8 cellular contexts compared by ENCODE assay signal in the genomic region with DNA sequence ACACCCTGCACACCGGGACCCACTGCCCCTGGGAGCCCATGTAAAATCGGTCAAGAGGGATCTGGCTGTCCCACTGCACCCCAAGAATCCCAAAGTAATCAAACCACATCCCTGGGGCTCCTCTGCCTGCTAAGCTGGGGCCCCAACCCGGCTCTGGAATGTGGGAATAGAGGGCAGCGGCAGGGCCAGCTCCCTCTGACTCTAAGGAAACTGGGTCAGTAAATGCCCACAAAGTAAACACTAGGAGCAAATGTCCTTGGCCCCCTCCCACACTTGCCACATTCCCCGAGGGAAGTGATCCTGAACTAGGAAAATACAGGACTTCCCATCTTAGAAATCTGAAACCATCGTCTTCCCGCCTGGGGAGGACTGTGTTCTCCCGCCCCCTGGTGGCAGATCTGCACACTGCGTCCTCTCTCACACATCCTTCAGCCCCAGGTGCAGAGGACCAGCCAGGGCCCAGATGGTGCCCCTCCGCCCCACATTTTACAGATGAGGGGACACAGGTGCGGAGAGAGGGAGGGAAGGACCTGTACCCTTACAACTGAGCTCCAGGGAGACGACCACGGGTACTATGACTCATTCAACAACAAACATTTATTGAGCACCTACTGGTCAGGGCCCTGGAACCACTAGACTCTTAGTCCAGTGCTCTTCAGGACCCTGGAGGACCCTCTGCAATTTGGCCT. TPM values are rescaled to one million over a fixed set of nuclear protein-coding genes. Genes with fewer than 3 reads are reported as not detected.
A peak's percentile ranks its signal among the peaks of the same experiment; 100 is the strongest.
DNase-seq lines count a peak whose midpoint lies in the region; ATAC-seq and TF ChIP-seq lines count a peak whose summit lies in the region.

No MANE protein-coding gene starts in this region.

- H3K36me3 ChIP-seq in A673 (ENCODE audit: insufficient read depth, low read length, poor library complexity, severe bottlenecking) = no peaks in the 10 kb centered on the region
- no peaks in the 10 kb centered on the region for H3K36me3 ChIP-seq in liver (ENCODE audit: control insufficient read depth in 4 of 4, insufficient read depth in 3 of 4, low read depth in 1 of 4, low read length in 3 of 4)

- TF ChIP-seq CTCF in A673 (conservative IDR thresholded peaks at IDR 0.05; ENCODE audit: low read depth, low read length) = peak; percentile 79
- TF ChIP-seq CTCF in GM20000 (IDR thresholded peaks at IDR 0.05; ENCODE audit: extremely low read depth, missing control alignments) = peak; percentile 86
- TF ChIP-seq CTCF in liver (IDR thresholded peaks at IDR 0.05; ENCODE audit: low read depth, low read length, missing input control) = peak; percentile 97

- no TSS peak for BruUV-seq in A673 (replicated peaks; lab: Mats Ljungman, UMichigan)

- intact Hi-C loops in A673 (cut with micrococcal nuclease; ENCODE audit: unreplicated experiment) = loop anchor here (1.0 kb wide), 1 partner anchor 63 kb away; no protein-coding TSS in a partner anchor

- H3K9me3 ChIP-seq in A673 (ENCODE audit: low read depth, low read length, poor library complexity, severe bottlenecking) = no peaks in the 10 kb centered on the region
- H3K9me3 ChIP-seq in liver (ENCODE audit: control insufficient read depth in 4 of 4, low read length in 3 of 4) = no peaks in the 10 kb centered on the region

- CTCF ChIA-PET in A673 (lab: Charles Lee) = no interaction called here

- peak; percentile 97 to 98 for TF ChIP-seq RAD21 in liver (IDR thresholded peaks at IDR 0.05)

- DNase-seq in A673 (ENCODE audit: low spot score) (peak; percentile 66), GM20000 (ENCODE audit: low spot score) (peak; percentile 85), NCI-H226 (peak; percentile 33), dedifferentiated amniotic fluid mesenchymal stem cell (ENCODE audit: extremely low spot score) (peak; percentile 68)
- DNase-seq in activated CD4-positive, alpha-beta T cell treated with anti-CD3 and anti-CD28 coated beads for 48 hours = peak; percentile 82
- DNase-seq in stimulated activated CD4-positive, alpha-beta T cell treated with anti-CD3 and anti-CD28 coated beads, Interleukin-4, amount 100 ng/mL, for 48 hours (ENCODE audit: low read depth in 2 of 2) = peak; percentile 63 to 74

- no peak overlapping the region for H3K27ac ChIP-seq in A673 (ENCODE audit: low read depth, low read length, poor library complexity, severe bottlenecking)
- H3K27ac ChIP-seq in liver (ENCODE audit: low read depth in 1 of 2, low read length in 2 of 2) = no peak overlapping the region

- no peak overlapping the region for H3K9ac ChIP-seq in liver (ENCODE audit: low read depth in 1 of 2, low read length in 2 of 2)

- H3K27me3 ChIP-seq in A673 (replicated peaks; ENCODE audit: insufficient read depth, low read depth, low read length, poor library complexity) (no peaks in the 10 kb centered on the region), liver (ENCODE audit: control insufficient read depth in 4 of 4, insufficient read depth in 4 of 4, low read length in 3 of 4) (no peaks in the 10 kb centered on the region)

- ATAC-seq in GM21526 (IDR thresholded peaks at IDR 0.05; ENCODE audit: low FRiP score, unreplicated experiment) = no peak

- POLR2A ChIA-PET in A673 (lab: Charles Lee; ENCODE audit: low non-redundant PET) = no interaction called here

- WGBS in liver = 14% methylated on average over 13 of the region's 13 CpGs

- H3K4me3 ChIP-seq in A673 (ENCODE audit: low read depth, low read length, poor library complexity, severe bottlenecking) (no peak overlapping the region), liver (ENCODE audit: low read depth in 1 of 3, low read length in 3 of 3) (no peak overlapping the region)

- no peaks in the 10 kb centered on the region for H3K4me1 ChIP-seq in A673 (ENCODE audit: insufficient read depth, low read length, poor library complexity, severe bottlenecking)
- H3K4me1 ChIP-seq in liver (ENCODE audit: control insufficient read depth in 4 of 4, insufficient read depth in 4 of 4, low read length in 3 of 4) = peaks cover 0 to 9% (median 3%) of the 10 kb centered on the region in 4 donors

TF ChIP-seq in liver, 16 proteins besides CTCF, POLR2A, EP300 and RAD21:
- TF ChIP-seq MAX (IDR thresholded peaks at IDR 0.05) = no peak

RNA-seq across cellular contexts. Expression of gene P3H4, which starts 10.2 kb away (rescaled TPM):
- total RNA-seq in A673 (2021) (5.9 and 6.6 TPM in 2 replicates), liver (1 to 10 TPM; 2.6 to 5.6 TPM)
- 1 to 10 TPM; 1.7 to 2.0 TPM for polyA plus RNA-seq in liver

RNA-seq across cellular contexts. Expression of gene FKBP10, which starts 11.3 kb away (rescaled TPM):
- total RNA-seq in A673 (2021) (30.0 and 43.6 TPM in 2 replicates), liver (10 to 100 TPM in 1 of 2 donors, 1 to 10 TPM in 1; 6.2 to 17.6 TPM)
- 1 to 10 TPM in 1 of 2 donors, under 1 TPM in 1; 0.71 to 5.0 TPM for polyA plus RNA-seq in liver

RNA-seq across cellular contexts. Expression of gene JUP, which starts 15.0 kb away (rescaled TPM):
- total RNA-seq in A673 (2021) (15.7 and 25.2 TPM in 2 replicates), liver (10 to 100 TPM; 40.7 to 56.0 TPM)
- polyA plus RNA-seq in liver = 10 to 100 TPM; 39.1 to 47.7 TPM

RNA-seq across cellular contexts. Expression of gene NT5C3B, which starts 34.5 kb away (rescaled TPM):
- total RNA-seq in A673 (2021) (46.7 and 50.7 TPM in 2 replicates), liver (10 to 100 TPM; 15.3 to 32.0 TPM)
- 10 to 100 TPM; 25.1 to 28.8 TPM for polyA plus RNA-seq in liver

RNA-seq across cellular contexts. Expression of gene KLHL10, which starts 36.1 kb away (rescaled TPM):
- not detected in 2 replicates for total RNA-seq in A673 (2021)
- total RNA-seq in liver = under 1 TPM in 1 of 2 donors, not detected in 1; 0.17 TPM
- polyA plus RNA-seq in liver = under 1 TPM; 0.03 to 0.07 TPM

Comparison
In these comparisons a context has a peak if more than half of its experiments do, and no peak if none do; other contexts are left out.
1. DNase-seq: peak in every context shown above with its lines; median percentile 85 in GM20000; 82 in activated CD4-positive, alpha-beta T cell treated with anti-CD3 and anti-CD28 coated beads for 48 hours; 68 in stimulated activated CD4-positive, alpha-beta T cell treated with anti-CD3 and anti-CD28 coated beads, Interleukin-4, amount 100 ng/mL, for 48 hours; 68 in dedifferentiated amniotic fluid mesenchymal stem cell; 66 in A673; 33 in NCI-H226.